In genomic region chr15:52657338-52657737, GRCh38 we compare ENCODE assay signal across 10 cellular contexts. TPM values are rescaled to one million over a fixed set of nuclear protein-coding genes. Genes with fewer than 3 reads are reported as not detected.
DNase-seq lines count a peak whose midpoint lies in the region; ATAC-seq, FAIRE-seq and TF ChIP-seq lines count a peak whose summit lies in the region.
"Had no signal": no experiment of that assay in that cellular context is flagged by ENCODE, and none has a peak within 500 bp of the region (broad histone marks: within the 10 kb centered on the region; RNA-seq: fewer than 3 reads in every experiment).

No MANE protein-coding gene starts in this region.

- H3K27me3 ChIP-seq in liver (ENCODE audit: control insufficient read depth in 4 of 4, insufficient read depth in 4 of 4, low read length in 3 of 4) (no peaks in the 10 kb centered on the region), HepG2 (ENCODE audit: control insufficient read depth in 1 of 2, insufficient read depth in 2 of 2, low read length in 2 of 2) (no peaks in the 10 kb centered on the region), osteoblast (ENCODE audit: insufficient read depth, low read length) (no peaks in the 10 kb centered on the region)

- H2AFZ ChIP-seq in HepG2 (ENCODE audit: low read length) = no peak overlapping the region
- no peak overlapping the region for H2AFZ ChIP-seq in osteoblast (ENCODE audit: low read length)

- no peak overlapping the region for H3K27ac ChIP-seq in liver (ENCODE audit: low read depth in 1 of 2, low read length in 2 of 2)
- H3K27ac ChIP-seq in HepG2 (ENCODE audit: extremely low read length, insufficient read depth, low read length) = no peak overlapping the region
- peak overlapping the region; percentile 29 for H3K27ac ChIP-seq in osteoblast (ENCODE audit: low read depth, low read length)

- H3K9ac ChIP-seq in liver (ENCODE audit: low read depth in 1 of 2, low read length in 2 of 2) = no peak overlapping the region
- H3K9ac ChIP-seq in HepG2 (ENCODE audit: insufficient read depth, low read depth, low read length) = no peak overlapping the region

- DNase-seq in HepG2 (ENCODE audit: low spot score) = no peak
- DNase-seq in epithelial cell of esophagus (ENCODE audit: low read depth) = peak; percentile 55
- peak; percentile 69 for DNase-seq in osteoblast (ENCODE audit: insufficient read length, low spot score, missing footprints)
- no peak for DNase-seq in stimulated activated CD4-positive, alpha-beta T cell treated with anti-CD3 and anti-CD28 coated beads, Interleukin-2, amount 100 ng/mL, for 48 hours
- DNase-seq in NCI-H2227 treated with DMSO at 0.1 percent for 48 hours (lab: John Stamatoyannopoulos, UW) = no peak
- DNase-seq in stimulated activated CD4-positive, alpha-beta T cell treated with anti-CD3 and anti-CD28 coated beads, Interleukin-4, amount 100 ng/mL, for 4 hours = no peak
- DNase-seq: ACHN, NCI-H1105 treated with DMSO at 0.1 percent for 48 hours had no signal

- H3K4me1 ChIP-seq in liver (ENCODE audit: control insufficient read depth in 4 of 4, insufficient read depth in 4 of 4, low read length in 3 of 4) (peaks cover 15 to 61% (median 43%) of the 10 kb centered on the region in 4 donors), HepG2 (ENCODE audit: insufficient read depth, low read length) (peaks cover 3% of the 10 kb centered on the region; the same call in 1 of the 2 replicates), osteoblast (ENCODE audit: insufficient read depth, low read length) (peaks cover 45% of the 10 kb centered on the region)

- no peaks in the 10 kb centered on the region for H3K79me2 ChIP-seq in HepG2 (ENCODE audit: insufficient read depth, low read length)
- H3K79me2 ChIP-seq in osteoblast (ENCODE audit: insufficient read depth, low read length) = peaks cover 13% of the 10 kb centered on the region

- H3K36me3 ChIP-seq in liver (ENCODE audit: control insufficient read depth in 4 of 4, insufficient read depth in 3 of 4, low read depth in 1 of 4, low read length in 3 of 4) = peaks cover 2 to 34% (median 7%) of the 10 kb centered on the region in 4 donors
- H3K36me3 ChIP-seq in HepG2 (replicated peaks in 1 of 2; ENCODE audit: control insufficient read depth in 1 of 2, insufficient read depth in 2 of 2, low read length in 2 of 2) = no peaks in the 10 kb centered on the region; a peak in 1 of 5 replicates
- H3K36me3 ChIP-seq in osteoblast (ENCODE audit: insufficient read depth, low read length) = peaks cover 14% of the 10 kb centered on the region

- no peak for TF ChIP-seq RAD21 in liver (IDR thresholded peaks at IDR 0.05)
- no peak for TF ChIP-seq RAD21 in HepG2 (CRISPR knock-in tag; IDR thresholded peaks at IDR 0.05)

- H4K20me1 ChIP-seq in HepG2 (ENCODE audit: insufficient read depth, low read length) (no peaks in the 10 kb centered on the region), osteoblast (ENCODE audit: insufficient read depth, low read length) (no peaks in the 10 kb centered on the region)

- no peak for ATAC-seq in HepG2
- no peak for ATAC-seq in HG03571 (IDR thresholded peaks at IDR 0.05; ENCODE audit: unreplicated experiment)

- H3K4me3 ChIP-seq in liver (ENCODE audit: low read depth in 1 of 3, low read length in 3 of 3) (no peak overlapping the region), HepG2 (replicated peaks in 1 of 3; ENCODE audit: insufficient read depth in 1 of 3, low read depth in 2 of 3, low read length in 3 of 3) (no peak overlapping the region), epithelial cell of esophagus (ENCODE audit: low read length) (no peak overlapping the region), osteoblast (ENCODE audit: insufficient read depth, low read length) (no peak overlapping the region)

- POLR2A ChIA-PET in HepG2 (lab: Yijun Ruan, JAX) = no interaction called here

- intact Hi-C loops in HepG2 (cut with micrococcal nuclease; ENCODE audit: unreplicated experiment) = no loop called here

- TF ChIP-seq POLR2A in HepG2 (IDR thresholded peaks at IDR 0.05; ENCODE audit: insufficient read depth in 1 of 2, low read depth in 2 of 2, low read length in 2 of 2) = no peak

- in situ Hi-C loops in HepG2 (cut with HindIII; ENCODE audit: extremely low pct_ligation_motif_present, low pct_unique_long_range_greater_than_20kb) = no loop called here

- H3K4me2 ChIP-seq in HepG2 (ENCODE audit: low read depth, low read length) (no peak overlapping the region), osteoblast (ENCODE audit: insufficient read depth, low read length) (peak overlapping the region; percentile 16)

- 29% methylated on average over 1 of the region's 1 CpG for WGBS in liver
- 96% methylated on average over 1 of the region's 1 CpG for WGBS in HepG2 (ENCODE audit: low lambda C conversion rate)

- no peak for FAIRE-seq in HepG2 (lab: Jason Lieb, UNC)

- TF ChIP-seq CTCF in liver (IDR thresholded peaks at IDR 0.05; ENCODE audit: low read depth, low read length, missing input control) = no peak
- TF ChIP-seq CTCF in HepG2 (CRISPR knock-in tag; IDR thresholded peaks at IDR 0.05) = no peak
- TF ChIP-seq CTCF in epithelial cell of esophagus (IDR thresholded peaks at IDR 0.05; ENCODE audit: insufficient read depth, low read depth, low read length, missing control alignments) = no peak
- TF ChIP-seq CTCF in osteoblast (IDR thresholded peaks at IDR 0.05; ENCODE audit: extremely low read depth, low read depth, low read length) = no peak

- TF ChIP-seq EP300 in HepG2 (IDR thresholded peaks at IDR 0.05; ENCODE audit: low read depth in 2 of 2, low read length in 2 of 2) (no peak), HepG2 (CRISPR knock-in tag; IDR thresholded peaks at IDR 0.05; ENCODE audit: borderline replicate concordance) (no peak)

- H3K9me3 ChIP-seq in liver (ENCODE audit: control insufficient read depth in 4 of 4, low read length in 3 of 4) = no peaks in the 10 kb centered on the region
- H3K9me3 ChIP-seq in HepG2 (ENCODE audit: low read length) = no peaks in the 10 kb centered on the region
- H3K9me3 ChIP-seq in osteoblast (ENCODE audit: low read depth, low read length) = no peaks in the 10 kb centered on the region

- BruUV-seq in HepG2 (replicated peaks; lab: Mats Ljungman, UMichigan) = no TSS peak

- CTCF ChIA-PET in HepG2 (lab: Yijun Ruan, JAX; ENCODE audit: low intra/inter-chr PET ratio, low total read pairs) = no interaction called here

TF ChIP-seq in liver, 16 proteins besides CTCF, POLR2A, EP300 and RAD21:
- TF ChIP-seq HNF4G (IDR thresholded peaks at IDR 0.05) (no peak), RXRA (IDR thresholded peaks at IDR 0.05) (peak in 1 of 2 donors; percentile 7), YY1 (IDR thresholded peaks at IDR 0.05) (peak; percentile 73), JUND (IDR thresholded peaks at IDR 0.05) (peak; percentile 8 to 36), HNF4A (conservative IDR thresholded peaks at IDR 0.05) (peak in 1 of 2 donors; percentile 12), TAF1 (conservative IDR thresholded peaks at IDR 0.05) (no peak)
- TF ChIP-seq, protein P1, sequence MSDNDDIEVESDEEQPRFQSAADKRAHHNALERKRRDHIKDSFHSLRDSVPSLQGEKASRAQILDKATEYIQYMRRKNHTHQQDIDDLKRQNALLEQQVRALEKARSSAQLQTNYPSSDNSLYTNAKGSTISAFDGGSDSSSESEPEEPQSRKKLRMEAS (IDR thresholded peaks at IDR 0.05) = peak; percentile 18

TF ChIP-seq in HepG2, 621 proteins besides CTCF, POLR2A, EP300 and RAD21 (continues in another document):
- TF ChIP-seq TRIM24 (CRISPR knock-in tag; IDR thresholded peaks at IDR 0.05) (no peak), ZNF576 (CRISPR knock-in tag; IDR thresholded peaks at IDR 0.05) (no peak), POLR2AphosphoS5 (IDR thresholded peaks at IDR 0.05; ENCODE audit: low read depth, low read length) (no peak), ZBTB42 (CRISPR knock-in tag; IDR thresholded peaks at IDR 0.05) (no peak)
- TF ChIP-seq, protein P2, sequence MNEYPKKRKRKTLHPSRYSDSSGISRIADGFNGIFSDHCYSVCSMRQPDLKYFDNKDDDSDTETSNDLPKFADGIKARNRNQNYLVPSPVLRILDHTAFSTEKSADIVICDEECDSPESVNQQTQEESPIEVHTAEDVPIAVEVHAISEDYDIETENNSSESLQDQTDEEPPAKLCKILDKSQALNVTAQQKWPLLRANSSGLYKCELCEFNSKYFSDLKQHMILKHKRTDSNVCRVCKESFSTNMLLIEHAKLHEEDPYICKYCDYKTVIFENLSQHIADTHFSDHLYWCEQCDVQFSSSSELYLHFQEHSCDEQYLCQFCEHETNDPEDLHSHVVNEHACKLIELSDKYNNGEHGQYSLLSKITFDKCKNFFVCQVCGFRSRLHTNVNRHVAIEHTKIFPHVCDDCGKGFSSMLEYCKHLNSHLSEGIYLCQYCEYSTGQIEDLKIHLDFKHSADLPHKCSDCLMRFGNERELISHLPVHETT (CRISPR knock-in tag; conservative IDR thresholded peaks at IDR 0.05) = no peak

RNA-seq across cellular contexts. Expression of gene ATOSA, which starts 21.9 kb away (rescaled TPM):
- total RNA-seq in liver = 10 to 100 TPM; 31.4 to 77.8 TPM
- polyA plus RNA-seq in liver = 10 to 100 TPM; 12.8 to 20.9 TPM
- 5.5 and 6.6 TPM in 2 replicates for total RNA-seq in HepG2 (2016; rRNA removed; fragmentation: Illumina TruSeq; extraction: Trizol)
- total RNA-seq in HepG2 (2016; cell fraction: cytosol; rRNA removed; fragmentation: Illumina TruSeq; extraction: Trizol; ENCODE audit: low read depth) = 2.3 and 2.7 TPM in 2 replicates
- total RNA-seq in HepG2 (2016; cell fraction: insoluble cytoplasmic fraction; rRNA removed; fragmentation: Illumina TruSeq; extraction: Trizol) = 6.3 and 6.6 TPM in 2 replicates
- total RNA-seq in HepG2 (2016; cell fraction: membrane; rRNA removed; fragmentation: Illumina TruSeq; extraction: Trizol) = 2.8 and 3.8 TPM in 2 replicates
- 20.3 and 22.5 TPM in 2 replicates for total RNA-seq in HepG2 (2016; cell fraction: nucleus; rRNA removed; fragmentation: Illumina TruSeq; extraction: Trizol)
- 15.2 and 16.3 TPM in 2 replicates for polyA plus RNA-seq in HepG2 (2011; rRNA removed)
- 2.8 and 6.1 TPM in 2 replicates for polyA plus RNA-seq in HepG2 (2011; cell fraction: cytosol; rRNA removed)
- polyA plus RNA-seq in HepG2 (2011; cell fraction: nucleus; rRNA removed) = 26.4 and 35.0 TPM in 2 replicates
- 10.2 and 13.6 TPM in 2 replicates for polyA plus RNA-seq in HepG2 (2012)
- polyA plus RNA-seq in HepG2 (2016; cell fraction: cytosol; fragmentation: Illumina TruSeq; extraction: Trizol; ENCODE audit: low read depth) = 0.59 and 0.75 TPM in 2 replicates
- polyA plus RNA-seq in HepG2 (2016; cell fraction: insoluble cytoplasmic fraction; fragmentation: Illumina TruSeq; extraction: Trizol; ENCODE audit: low read depth) = 6.0 TPM in 2 replicates
- polyA plus RNA-seq in HepG2 (2016; cell fraction: membrane; fragmentation: Illumina TruSeq; extraction: Trizol; ENCODE audit: low read depth) = 0.95 and 1.4 TPM in 2 replicates
- 28.7 and 35.9 TPM in 2 replicates for polyA plus RNA-seq in HepG2 (2016; cell fraction: nucleus; fragmentation: Illumina TruSeq; extraction: Trizol; ENCODE audit: insufficient read depth, low read depth)
- 13.2 and 17.2 TPM in 2 replicates for polyA minus RNA-seq in HepG2 (2011; rRNA and poly(A)+ RNA removed; ENCODE audit: low replicate concordance)
- polyA minus RNA-seq in HepG2 (2011; cell fraction: cytosol; rRNA and poly(A)+ RNA removed) = 5.5 and 12.6 TPM in 2 replicates
- 70.6 and 77.7 TPM in 2 replicates for polyA minus RNA-seq in HepG2 (2011; cell fraction: nucleus; rRNA and poly(A)+ RNA removed)
- 34.4 and 47.4 TPM in 2 replicates for total RNA-seq in osteoblast

Comparison
In these comparisons a context has a peak if more than half of its experiments do, and no peak if none do; other contexts are left out.
1. DNase-seq: peak in epithelial cell of esophagus (single experiment) and osteoblast (single experiment); none in HepG2 (single experiment), stimulated activated CD4-positive, alpha-beta T cell treated with anti-CD3 and anti-CD28 coated beads, Interleukin-2, amount 100 ng/mL, for 48 hours (0 of 2), NCI-H2227 treated with DMSO at 0.1 percent for 48 hours (single experiment) and stimulated activated CD4-positive, alpha-beta T cell treated with anti-CD3 and anti-CD28 coated beads, Interleukin-4, amount 100 ng/mL, for 4 hours (0 of 2).